ENCODE assay signal across 1 cellular context in the genomic region with DNA sequence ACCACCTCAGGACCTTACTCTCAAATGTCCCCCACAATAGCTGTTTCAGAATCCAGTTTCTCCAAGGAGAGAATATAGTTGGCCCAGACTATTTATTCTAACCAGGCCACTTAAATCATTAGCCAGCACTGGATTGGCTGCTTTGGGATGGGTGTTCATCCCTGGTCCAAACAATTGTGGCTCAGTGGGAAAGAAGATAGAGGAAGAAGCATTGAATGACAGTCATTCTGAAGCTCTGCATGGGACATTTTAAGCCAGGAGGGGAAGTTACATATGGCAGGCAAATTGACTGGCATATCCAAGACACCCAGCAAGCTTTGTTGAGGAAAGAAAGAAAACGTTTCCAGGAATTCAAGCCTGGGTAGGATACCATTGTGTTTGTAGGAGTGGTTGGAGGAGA.
TF ChIP-seq lines count a peak whose summit lies in the region.

No MANE protein-coding gene starts in this region.

TF ChIP-seq in H1, 55 proteins besides CTCF, POLR2A, EP300 and RAD21:
- TF ChIP-seq GABPA (IDR thresholded peaks at IDR 0.05; ENCODE audit: borderline replicate concordance, insufficient read depth, low read length) (no peak), TAF1 (IDR thresholded peaks at IDR 0.05; ENCODE audit: low read depth, low read length) (no peak), ATF3 (IDR thresholded peaks at IDR 0.05; ENCODE audit: insufficient read depth, low read depth, low read length) (no peak), ASH2L (IDR thresholded peaks at IDR 0.05; ENCODE audit: low read length) (no peak), NANOG (IDR thresholded peaks at IDR 0.05; ENCODE audit: insufficient read depth, low read depth, low read length, poor library complexity, severe bottlenecking) (no peak), SP4 (IDR thresholded peaks at IDR 0.05; ENCODE audit: low read length) (no peak), KDM1A (IDR thresholded peaks at IDR 0.05; ENCODE audit: borderline replicate concordance, low read length) (no peak), PHF8 (conservative IDR thresholded peaks at IDR 0.05; ENCODE audit: low read depth, low read length) (no peak), RFX5 (IDR thresholded peaks at IDR 0.05; ENCODE audit: borderline replicate concordance, low read depth, low read length) (no peak), JUN (IDR thresholded peaks at IDR 0.05; ENCODE audit: low read depth, low read length) (no peak), TEAD4 (IDR thresholded peaks at IDR 0.05; ENCODE audit: low read depth, low read length) (no peak), RBBP5 (IDR thresholded peaks at IDR 0.05; ENCODE audit: borderline replicate concordance, low read depth, low read length) (no peak), EGR1 (IDR thresholded peaks at IDR 0.05; ENCODE audit: borderline replicate concordance, low read depth, low read length) (no peak), CTBP2 (IDR thresholded peaks at IDR 0.05; ENCODE audit: borderline replicate concordance, insufficient read depth, insufficient read length, low read length) (no peak), BRCA1 (IDR thresholded peaks at IDR 0.05; ENCODE audit: low read depth, low read length) (no peak), JUND (IDR thresholded peaks at IDR 0.05; ENCODE audit: low read length) (no peak), SIN3A (conservative IDR thresholded peaks at IDR 0.05 in 1 of 2, IDR thresholded peaks at IDR 0.05 in 1 of 2; ENCODE audit: low read depth in 1 of 2, low read length in 2 of 2) (no peak), TBP (IDR thresholded peaks at IDR 0.05; ENCODE audit: low read depth, low read length) (no peak), FOSL1 (IDR thresholded peaks at IDR 0.05; ENCODE audit: insufficient read depth, low read depth, low read length) (no peak)
- TF ChIP-seq, protein P1, sequence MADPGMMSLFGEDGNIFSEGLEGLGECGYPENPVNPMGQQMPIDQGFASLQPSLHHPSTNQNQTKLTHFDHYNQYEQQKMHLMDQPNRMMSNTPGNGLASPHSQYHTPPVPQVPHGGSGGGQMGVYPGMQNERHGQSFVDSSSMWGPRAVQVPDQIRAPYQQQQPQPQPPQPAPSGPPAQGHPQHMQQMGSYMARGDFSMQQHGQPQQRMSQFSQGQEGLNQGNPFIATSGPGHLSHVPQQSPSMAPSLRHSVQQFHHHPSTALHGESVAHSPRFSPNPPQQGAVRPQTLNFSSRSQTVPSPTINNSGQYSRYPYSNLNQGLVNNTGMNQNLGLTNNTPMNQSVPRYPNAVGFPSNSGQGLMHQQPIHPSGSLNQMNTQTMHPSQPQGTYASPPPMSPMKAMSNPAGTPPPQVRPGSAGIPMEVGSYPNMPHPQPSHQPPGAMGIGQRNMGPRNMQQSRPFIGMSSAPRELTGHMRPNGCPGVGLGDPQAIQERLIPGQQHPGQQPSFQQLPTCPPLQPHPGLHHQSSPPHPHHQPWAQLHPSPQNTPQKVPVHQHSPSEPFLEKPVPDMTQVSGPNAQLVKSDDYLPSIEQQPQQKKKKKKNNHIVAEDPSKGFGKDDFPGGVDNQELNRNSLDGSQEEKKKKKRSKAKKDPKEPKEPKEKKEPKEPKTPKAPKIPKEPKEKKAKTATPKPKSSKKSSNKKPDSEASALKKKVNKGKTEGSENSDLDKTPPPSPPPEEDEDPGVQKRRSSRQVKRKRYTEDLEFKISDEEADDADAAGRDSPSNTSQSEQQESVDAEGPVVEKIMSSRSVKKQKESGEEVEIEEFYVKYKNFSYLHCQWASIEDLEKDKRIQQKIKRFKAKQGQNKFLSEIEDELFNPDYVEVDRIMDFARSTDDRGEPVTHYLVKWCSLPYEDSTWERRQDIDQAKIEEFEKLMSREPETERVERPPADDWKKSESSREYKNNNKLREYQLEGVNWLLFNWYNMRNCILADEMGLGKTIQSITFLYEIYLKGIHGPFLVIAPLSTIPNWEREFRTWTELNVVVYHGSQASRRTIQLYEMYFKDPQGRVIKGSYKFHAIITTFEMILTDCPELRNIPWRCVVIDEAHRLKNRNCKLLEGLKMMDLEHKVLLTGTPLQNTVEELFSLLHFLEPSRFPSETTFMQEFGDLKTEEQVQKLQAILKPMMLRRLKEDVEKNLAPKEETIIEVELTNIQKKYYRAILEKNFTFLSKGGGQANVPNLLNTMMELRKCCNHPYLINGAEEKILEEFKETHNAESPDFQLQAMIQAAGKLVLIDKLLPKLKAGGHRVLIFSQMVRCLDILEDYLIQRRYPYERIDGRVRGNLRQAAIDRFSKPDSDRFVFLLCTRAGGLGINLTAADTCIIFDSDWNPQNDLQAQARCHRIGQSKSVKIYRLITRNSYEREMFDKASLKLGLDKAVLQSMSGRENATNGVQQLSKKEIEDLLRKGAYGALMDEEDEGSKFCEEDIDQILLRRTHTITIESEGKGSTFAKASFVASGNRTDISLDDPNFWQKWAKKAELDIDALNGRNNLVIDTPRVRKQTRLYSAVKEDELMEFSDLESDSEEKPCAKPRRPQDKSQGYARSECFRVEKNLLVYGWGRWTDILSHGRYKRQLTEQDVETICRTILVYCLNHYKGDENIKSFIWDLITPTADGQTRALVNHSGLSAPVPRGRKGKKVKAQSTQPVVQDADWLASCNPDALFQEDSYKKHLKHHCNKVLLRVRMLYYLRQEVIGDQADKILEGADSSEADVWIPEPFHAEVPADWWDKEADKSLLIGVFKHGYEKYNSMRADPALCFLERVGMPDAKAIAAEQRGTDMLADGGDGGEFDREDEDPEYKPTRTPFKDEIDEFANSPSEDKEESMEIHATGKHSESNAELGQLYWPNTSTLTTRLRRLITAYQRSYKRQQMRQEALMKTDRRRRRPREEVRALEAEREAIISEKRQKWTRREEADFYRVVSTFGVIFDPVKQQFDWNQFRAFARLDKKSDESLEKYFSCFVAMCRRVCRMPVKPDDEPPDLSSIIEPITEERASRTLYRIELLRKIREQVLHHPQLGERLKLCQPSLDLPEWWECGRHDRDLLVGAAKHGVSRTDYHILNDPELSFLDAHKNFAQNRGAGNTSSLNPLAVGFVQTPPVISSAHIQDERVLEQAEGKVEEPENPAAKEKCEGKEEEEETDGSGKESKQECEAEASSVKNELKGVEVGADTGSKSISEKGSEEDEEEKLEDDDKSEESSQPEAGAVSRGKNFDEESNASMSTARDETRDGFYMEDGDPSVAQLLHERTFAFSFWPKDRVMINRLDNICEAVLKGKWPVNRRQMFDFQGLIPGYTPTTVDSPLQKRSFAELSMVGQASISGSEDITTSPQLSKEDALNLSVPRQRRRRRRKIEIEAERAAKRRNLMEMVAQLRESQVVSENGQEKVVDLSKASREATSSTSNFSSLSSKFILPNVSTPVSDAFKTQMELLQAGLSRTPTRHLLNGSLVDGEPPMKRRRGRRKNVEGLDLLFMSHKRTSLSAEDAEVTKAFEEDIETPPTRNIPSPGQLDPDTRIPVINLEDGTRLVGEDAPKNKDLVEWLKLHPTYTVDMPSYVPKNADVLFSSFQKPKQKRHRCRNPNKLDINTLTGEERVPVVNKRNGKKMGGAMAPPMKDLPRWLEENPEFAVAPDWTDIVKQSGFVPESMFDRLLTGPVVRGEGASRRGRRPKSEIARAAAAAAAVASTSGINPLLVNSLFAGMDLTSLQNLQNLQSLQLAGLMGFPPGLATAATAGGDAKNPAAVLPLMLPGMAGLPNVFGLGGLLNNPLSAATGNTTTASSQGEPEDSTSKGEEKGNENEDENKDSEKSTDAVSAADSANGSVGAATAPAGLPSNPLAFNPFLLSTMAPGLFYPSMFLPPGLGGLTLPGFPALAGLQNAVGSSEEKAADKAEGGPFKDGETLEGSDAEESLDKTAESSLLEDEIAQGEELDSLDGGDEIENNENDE (IDR thresholded peaks at IDR 0.05; ENCODE audit: insufficient replicate concordance, low read length), result no peak
